ENCODE assay signal across 1 cellular context in the genomic region with DNA sequence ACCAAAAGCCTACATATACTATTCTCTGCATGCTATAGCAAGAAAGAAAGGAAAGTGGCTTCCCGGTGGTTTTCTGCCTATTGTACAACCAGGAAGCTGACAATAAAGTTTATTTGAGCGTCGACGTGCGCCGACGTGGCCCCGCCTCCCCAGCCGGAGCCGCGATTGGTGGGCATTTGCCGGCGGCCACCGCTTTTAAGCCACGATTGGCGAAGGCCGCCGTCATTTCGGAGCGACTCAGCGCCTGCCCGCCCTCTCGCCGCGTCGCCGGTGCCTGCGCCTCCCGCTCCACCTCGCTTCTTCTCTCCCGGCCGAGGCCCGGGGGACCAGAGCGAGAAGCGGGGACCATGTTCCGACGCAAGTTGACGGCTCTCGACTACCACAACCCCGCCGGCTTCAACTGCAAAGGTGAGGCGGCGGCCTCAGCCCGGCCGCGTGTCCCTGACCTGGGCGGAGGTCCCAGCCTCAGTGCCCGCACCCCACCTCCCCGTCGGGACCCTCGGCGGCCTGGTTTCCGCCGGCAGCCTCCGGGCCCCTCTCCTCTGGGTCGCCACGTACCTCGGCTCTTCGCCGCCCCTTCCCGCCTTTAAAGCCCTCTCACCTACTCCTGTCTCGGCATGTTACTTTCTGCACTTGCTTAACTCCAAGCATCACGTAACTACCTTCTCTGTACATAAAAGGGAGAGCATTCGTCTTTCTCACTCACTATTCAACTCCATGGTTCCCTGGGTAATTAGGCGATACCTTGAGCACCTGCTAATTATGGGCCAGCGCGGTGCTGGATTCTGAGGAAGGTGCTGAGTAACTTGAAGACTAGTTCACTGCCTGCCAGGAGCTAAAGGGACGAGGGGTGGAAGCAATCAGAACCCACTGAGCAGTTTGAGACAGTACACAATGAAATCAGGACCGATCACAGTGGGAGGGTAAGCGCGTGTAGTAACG.
A peak's percentile ranks its signal among the peaks of the same experiment; 100 is the strongest.
TF ChIP-seq lines count a peak whose summit lies in the region.

Gene RTRAF, plus strand, starts transcription at position 254 of the 942 bp plus-strand sequence. Its CDS starts 94 bp downstream, at position 348.

TF ChIP-seq in GM12878, 131 proteins besides CTCF, POLR2A, EP300 and RAD21 (continued from another document and continues in another):
- TF ChIP-seq BCLAF1 (IDR thresholded peaks at IDR 0.05) (no peak), MYC (IDR thresholded peaks at IDR 0.05; ENCODE audit: insufficient read depth, insufficient read length, insufficient replicate concordance, low read length, severe bottlenecking) (no peak), RB1 (IDR thresholded peaks at IDR 0.05; ENCODE audit: borderline replicate concordance) (no peak), WRNIP1 (IDR thresholded peaks at IDR 0.05; ENCODE audit: borderline replicate concordance, low read depth, low read length) (no peak), ZBED1 (IDR thresholded peaks at IDR 0.05; ENCODE audit: borderline replicate concordance) (no peak), ZNF384 (IDR thresholded peaks at IDR 0.05; ENCODE audit: borderline replicate concordance, low read depth, low read length) (0 out of 2 replicates have a peak, but pooled peaks have one; percentile 18), HDAC6 (IDR thresholded peaks at IDR 0.05; ENCODE audit: unreplicated experiment) (no peak), FOS (IDR thresholded peaks at IDR 0.05; ENCODE audit: borderline replicate concordance, extremely low read depth, insufficient read length) (peak; percentile 61), ETV6 (conservative IDR thresholded peaks at IDR 0.05 in 1 of 2, IDR thresholded peaks at IDR 0.05 in 1 of 2; ENCODE audit: borderline replicate concordance in 1 of 2, low read depth in 1 of 2) (no peak), ZZZ3 (IDR thresholded peaks at IDR 0.05; ENCODE audit: control insufficient read depth, insufficient read length, low read depth) (no peak), ZNF622 (IDR thresholded peaks at IDR 0.05) (no peak), CUX1 (IDR thresholded peaks at IDR 0.05; ENCODE audit: insufficient replicate concordance, low read depth, low read length) (no peak), TAF1 (IDR thresholded peaks at IDR 0.05; ENCODE audit: borderline replicate concordance, low read depth, low read length) (peak; percentile 87), CHD2 (IDR thresholded peaks at IDR 0.05; ENCODE audit: borderline replicate concordance, low read depth, low read length) (peak; percentile 92), ZNF207 (IDR thresholded peaks at IDR 0.05; ENCODE audit: borderline replicate concordance) (no peak; the same call in none of the 2 replicates), MEF2B (IDR thresholded peaks at IDR 0.05; ENCODE audit: partially characterized antibody, poor library complexity, severe bottlenecking) (peak; percentile 17), CEBPZ (IDR thresholded peaks at IDR 0.05; ENCODE audit: low read depth, low read length) (no peak), ATF7 (IDR thresholded peaks at IDR 0.05; ENCODE audit: low read depth) (peak; percentile 40), REST (IDR thresholded peaks at IDR 0.05; ENCODE audit: low read depth, low read length) (no peak), SKIL (IDR thresholded peaks at IDR 0.05; ENCODE audit: low read depth, poor library complexity, severe bottlenecking) (no peak), MTA3 (IDR thresholded peaks at IDR 0.05; ENCODE audit: borderline replicate concordance, low read length) (no peak), SMARCA5 (IDR thresholded peaks at IDR 0.05) (no peak)
- TF ChIP-seq, protein P1, sequence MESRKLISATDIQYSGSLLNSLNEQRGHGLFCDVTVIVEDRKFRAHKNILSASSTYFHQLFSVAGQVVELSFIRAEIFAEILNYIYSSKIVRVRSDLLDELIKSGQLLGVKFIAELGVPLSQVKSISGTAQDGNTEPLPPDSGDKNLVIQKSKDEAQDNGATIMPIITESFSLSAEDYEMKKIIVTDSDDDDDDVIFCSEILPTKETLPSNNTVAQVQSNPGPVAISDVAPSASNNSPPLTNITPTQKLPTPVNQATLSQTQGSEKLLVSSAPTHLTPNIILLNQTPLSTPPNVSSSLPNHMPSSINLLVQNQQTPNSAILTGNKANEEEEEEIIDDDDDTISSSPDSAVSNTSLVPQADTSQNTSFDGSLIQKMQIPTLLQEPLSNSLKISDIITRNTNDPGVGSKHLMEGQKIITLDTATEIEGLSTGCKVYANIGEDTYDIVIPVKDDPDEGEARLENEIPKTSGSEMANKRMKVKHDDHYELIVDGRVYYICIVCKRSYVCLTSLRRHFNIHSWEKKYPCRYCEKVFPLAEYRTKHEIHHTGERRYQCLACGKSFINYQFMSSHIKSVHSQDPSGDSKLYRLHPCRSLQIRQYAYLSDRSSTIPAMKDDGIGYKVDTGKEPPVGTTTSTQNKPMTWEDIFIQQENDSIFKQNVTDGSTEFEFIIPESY (IDR thresholded peaks at IDR 0.05): no peak
- TF ChIP-seq, protein P2, sequence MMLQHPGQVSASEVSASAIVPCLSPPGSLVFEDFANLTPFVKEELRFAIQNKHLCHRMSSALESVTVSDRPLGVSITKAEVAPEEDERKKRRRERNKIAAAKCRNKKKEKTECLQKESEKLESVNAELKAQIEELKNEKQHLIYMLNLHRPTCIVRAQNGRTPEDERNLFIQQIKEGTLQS (IDR thresholded peaks at IDR 0.05; ENCODE audit: borderline replicate concordance, extremely low read depth, low read depth, low read length): no peak
